ENCODE assay signal across 6 cellular contexts in genomic region chr2:31363956-31364750, GRCh38. TPM values are rescaled to one million over a fixed set of nuclear protein-coding genes. Genes with fewer than 3 reads are reported as not detected.
"Had no signal": no experiment of that assay in that cellular context is flagged by ENCODE, and none has a peak within 500 bp of the region (broad histone marks: within the 10 kb centered on the region; RNA-seq: fewer than 3 reads in every experiment).

No MANE protein-coding gene starts in this region.

- H3K4me3 Mint-ChIP-seq: GM23338, HFFc6 had no signal

- H3K9me3 Mint-ChIP-seq: GM23338, HFFc6 had no signal

- H3K4me3 ChIP-seq: GM23338, HAP-1 had no signal

- DNase-seq: HFFc6 had no signal

- H3K9me3 ChIP-seq: HAP-1 had no signal

- H3K4me1 Mint-ChIP-seq: GM23338 had no signal

- H3K4me1 ChIP-seq: HAP-1 had no signal

- H3K36me3 ChIP-seq: HAP-1 had no signal

- H3K4me2 ChIP-seq: GM23338 had no signal

- ATAC-seq: GM23338, HCT116 had no signal

- H2AFZ ChIP-seq: GM23338 had no signal

- H3K27ac Mint-ChIP-seq: GM23338, HFFc6 had no signal

- H3K27ac ChIP-seq: HL-60 had no signal

RNA-seq across cellular contexts. Expression of gene XDH, which starts 50.4 kb away (rescaled TPM):
- total RNA-seq: HepG2 had no signal
- polyA plus RNA-seq: HepG2 had no signal
